ENCODE assay signal across 14 cellular contexts in the genomic region with DNA sequence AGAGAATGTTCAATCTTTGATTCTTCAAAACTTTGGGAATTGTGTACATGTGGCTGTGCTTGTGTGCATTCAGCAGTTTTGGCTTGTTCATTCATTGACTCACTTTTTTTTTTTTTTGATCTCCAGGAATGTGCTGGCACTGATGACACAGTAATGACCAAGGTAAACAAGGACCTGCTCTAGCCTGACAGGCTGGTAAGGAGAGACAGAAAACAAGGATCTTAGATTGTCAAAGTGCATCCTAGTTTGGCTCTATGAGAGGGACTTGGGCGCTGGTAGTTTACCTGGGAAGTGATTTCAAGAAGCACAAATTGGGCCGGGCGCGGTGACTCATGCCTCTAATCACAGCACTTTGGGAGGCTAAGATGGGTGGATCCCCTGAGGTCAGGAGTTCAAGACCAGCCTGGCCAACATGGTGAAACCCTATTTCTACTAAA.
A peak's percentile ranks its signal among the peaks of the same experiment; 100 is the strongest.
DNase-seq lines count a peak whose midpoint lies in the region; ATAC-seq and TF ChIP-seq lines count a peak whose summit lies in the region.
"Had no signal": no experiment of that assay in that cellular context is flagged by ENCODE, and none has a peak within 500 bp of the region (broad histone marks: within the 10 kb centered on the region; RNA-seq: fewer than 3 reads in every experiment).

No MANE protein-coding gene starts in this region.

- H3K56ac ChIP-seq in H9 (ENCODE audit: insufficient read length, low read depth, low read length): no peak overlapping the region

- H2BK15ac ChIP-seq in H9 (ENCODE audit: low read depth, low read length): no peak overlapping the region

- H2BK5ac ChIP-seq in H9 (ENCODE audit: insufficient read length, low read length): no peak overlapping the region

- H3K4me3 Mint-ChIP-seq in H9: no peak overlapping the region
- no peak overlapping the region for H3K4me3 Mint-ChIP-seq in CD8-positive, alpha-beta T cell
- H3K4me3 Mint-ChIP-seq: activated CD4-positive, alpha-beta T cell treated with anti-CD3 and anti-CD28 coated beads for 36 hours had no signal

- POLR2A ChIA-PET in CD8-positive, alpha-beta T cell (lab: Charles Lee): no interaction called here

- H2BK120ac ChIP-seq in H9 (ENCODE audit: low read depth, low read length, poor library complexity, severe bottlenecking): no peak overlapping the region

- CTCF ChIA-PET in CD8-positive, alpha-beta T cell (lab: Charles Lee): no interaction called here

- no peaks in the 10 kb centered on the region for H3K36me3 ChIP-seq in prostate gland
- H3K36me3 ChIP-seq in colonic mucosa: no peaks in the 10 kb centered on the region
- H3K36me3 ChIP-seq in CD8-positive, alpha-beta T cell (ENCODE audit: insufficient read depth, low read length): no peaks in the 10 kb centered on the region

- H4K20me1 ChIP-seq in H9 (ENCODE audit: control insufficient read depth, insufficient read depth, insufficient read length): no peaks in the 10 kb centered on the region

- no peak overlapping the region for H2AK5ac ChIP-seq in H9 (ENCODE audit: insufficient read length, low read length)

- no peaks in the 10 kb centered on the region for H3K23me2 ChIP-seq in H9 (ENCODE audit: insufficient read length, low read depth, low read length, poor library complexity, severe bottlenecking)

- H3K9ac ChIP-seq in H9 (ENCODE audit: extremely low read depth, insufficient read length, low read length) (no peak overlapping the region), colonic mucosa (ENCODE audit: low read depth in 2 of 2, low read length in 2 of 2) (no peak overlapping the region)

- no peak for TF ChIP-seq POLR2A in prostate gland (IDR thresholded peaks at IDR 0.05)

- H3K14ac ChIP-seq in H9 (ENCODE audit: insufficient read depth, low read length): no peak overlapping the region

- WGBS in H9 (ENCODE audit: extremely low coverage, insufficient read length, low lambda C conversion rate): no CpG with 5 or more reads among the region's 4 CpGs
- 59% methylated on average over 4 of the region's 4 CpGs for WGBS in prostate gland

- no peaks in the 10 kb centered on the region for H3K27me3 Mint-ChIP-seq in H9 (ENCODE audit: low read depth)
- H3K27me3 Mint-ChIP-seq in CD8-positive, alpha-beta T cell (ENCODE audit: low read depth): peaks cover 3% of the 10 kb centered on the region
- H3K27me3 Mint-ChIP-seq: activated CD4-positive, alpha-beta T cell treated with anti-CD3 and anti-CD28 coated beads for 36 hours had no signal

- no peaks in the 10 kb centered on the region for H3K79me2 ChIP-seq in H9 (ENCODE audit: insufficient read depth, low read length)

- H3K4me3 ChIP-seq in fibroblast of the aortic adventitia (ENCODE audit: low read depth, low read length) (no peak overlapping the region), prostate gland (no peak overlapping the region), colonic mucosa (no peak overlapping the region)
- H3K4me3 ChIP-seq in CD8-positive, alpha-beta T cell (ENCODE audit: low read depth, low read length): no peak overlapping the region

- H4K8ac ChIP-seq in H9 (replicated peaks; ENCODE audit: insufficient read length, low read depth, low read length): no peak overlapping the region

- no peak overlapping the region for H3K4me2 ChIP-seq in H9 (ENCODE audit: insufficient read depth, insufficient read length, low read length)

- no peak overlapping the region for H4K5ac ChIP-seq in H9 (ENCODE audit: insufficient read length, low read depth, low read length)

- H3K9me3 Mint-ChIP-seq in H9: no peaks in the 10 kb centered on the region; a peak in 1 of 5 replicates
- no peaks in the 10 kb centered on the region for H3K9me3 Mint-ChIP-seq in CD8-positive, alpha-beta T cell

- H3K27me3 ChIP-seq in H9 (ENCODE audit: insufficient read depth, low read length) (no peaks in the 10 kb centered on the region), prostate gland (replicated peaks; ENCODE audit: insufficient read depth) (no peaks in the 10 kb centered on the region), colonic mucosa (no peaks in the 10 kb centered on the region)
- H3K27me3 ChIP-seq in CD8-positive, alpha-beta T cell (ENCODE audit: insufficient read depth, low read length): no peaks in the 10 kb centered on the region

- H3K18ac ChIP-seq in H9 (ENCODE audit: insufficient read length, low read depth, low read length): no peak overlapping the region

- peaks cover 23 to 29% of the 10 kb centered on the region in 2 experiments for H3K4me1 Mint-ChIP-seq in H9
- H3K4me1 Mint-ChIP-seq in CD8-positive, alpha-beta T cell (ENCODE audit: low read depth): peaks cover 8% of the 10 kb centered on the region

- peak; percentile 22 for DNase-seq in H9
- peak; percentile 68 to 76 for DNase-seq in SW 1271 (lab: John Stamatoyannopoulos, UW)
- peak; percentile 53 for DNase-seq in fibroblast of the aortic adventitia (ENCODE audit: low read depth)
- peak; percentile 66 for DNase-seq in prostate gland (ENCODE audit: low spot score)
- DNase-seq in activated T-cell treated with anti-CD3 and anti-CD28 coated beads, Interleukin-2, amount 50 U/mL, for 48 hours: no peak
- no peak for DNase-seq in colonic mucosa
- DNase-seq in CD8-positive, alpha-beta T cell: no peak
- DNase-seq: activated CD4-positive, alpha-beta T cell treated with anti-CD3 and anti-CD28 coated beads for 36 hours; activated gamma-delta T cell; Caco-2; NCI-H1092; NCI-H526 had no signal

- no peak overlapping the region for H4K91ac ChIP-seq in H9 (ENCODE audit: insufficient read length, low read depth, low read length)

- H3K4me1 ChIP-seq in H9 (ENCODE audit: insufficient read depth, low read length): peaks cover 2% of the 10 kb centered on the region; the same call in 1 of the 2 replicates
- no peaks in the 10 kb centered on the region for H3K4me1 ChIP-seq in prostate gland (replicated peaks)
- H3K4me1 ChIP-seq in colonic mucosa: no peaks in the 10 kb centered on the region
- no peaks in the 10 kb centered on the region for H3K4me1 ChIP-seq in CD8-positive, alpha-beta T cell (ENCODE audit: insufficient read depth, low read length)
- H3K4me1 ChIP-seq: Caco-2 had no signal

- intact Hi-C loops in prostate gland (cut with DNase I): no loop called here
- intact Hi-C loops in colonic mucosa (cut with DNase I): no loop called here
- intact Hi-C loops in CD8-positive, alpha-beta T cell (cut with DNase I, micrococcal nuclease): no loop called here

- no peak overlapping the region for H3K23ac ChIP-seq in H9 (ENCODE audit: insufficient read length, low read depth, low read length)

- TF ChIP-seq CTCF in H9 (conservative IDR thresholded peaks at IDR 0.05): no peak
- no peak for TF ChIP-seq CTCF in fibroblast of the aortic adventitia (IDR thresholded peaks at IDR 0.05; ENCODE audit: insufficient read depth, low read length)
- TF ChIP-seq CTCF in prostate gland (IDR thresholded peaks at IDR 0.05): no peak
- TF ChIP-seq CTCF in colonic mucosa (IDR thresholded peaks at IDR 0.05): no peak
- no peak for TF ChIP-seq CTCF in CD8-positive, alpha-beta T cell (IDR thresholded peaks at IDR 0.05)

- no peaks in the 10 kb centered on the region for H3K36me3 Mint-ChIP-seq in H9 (ENCODE audit: insufficient read depth in 1 of 3, low read depth in 3 of 3)
- H3K36me3 Mint-ChIP-seq in CD8-positive, alpha-beta T cell: no peaks in the 10 kb centered on the region

- ATAC-seq in CD8-positive, alpha-beta T cell: no peak
- no peak for ATAC-seq in HG03439 (IDR thresholded peaks at IDR 0.05; ENCODE audit: unreplicated experiment)
- ATAC-seq: activated CD4-positive, alpha-beta T cell treated with anti-CD3 and anti-CD28 coated beads for 36 hours; SK-N-SH treated with all-trans-retinoic acid at 6 μM for 48 hours had no signal

- H3K9me3 ChIP-seq in H9 (ENCODE audit: control insufficient read depth, low read depth, low read length) (no peaks in the 10 kb centered on the region), prostate gland (no peaks in the 10 kb centered on the region), colonic mucosa (no peaks in the 10 kb centered on the region)
- no peaks in the 10 kb centered on the region for H3K9me3 ChIP-seq in CD8-positive, alpha-beta T cell (ENCODE audit: low read length)
- H3K9me3 ChIP-seq: Caco-2 had no signal

- no peak overlapping the region for H3K27ac Mint-ChIP-seq in H9
- H3K27ac Mint-ChIP-seq in CD8-positive, alpha-beta T cell: no peak overlapping the region
- H3K27ac Mint-ChIP-seq: activated CD4-positive, alpha-beta T cell treated with anti-CD3 and anti-CD28 coated beads for 36 hours had no signal

- no peak overlapping the region for H3K4ac ChIP-seq in H9 (ENCODE audit: low read depth, low read length)

- no peak overlapping the region for H3T11ph ChIP-seq in H9 (ENCODE audit: low read length)

- H3K27ac ChIP-seq in H9 (ENCODE audit: insufficient read length, low read depth, low read length): no peak overlapping the region
- H3K27ac ChIP-seq in prostate gland: no peak overlapping the region
- H3K27ac ChIP-seq in colonic mucosa: no peak overlapping the region
- no peak overlapping the region for H3K27ac ChIP-seq in CD8-positive, alpha-beta T cell (ENCODE audit: low read depth, low read length)

- no peaks in the 10 kb centered on the region for H3K79me1 ChIP-seq in H9 (ENCODE audit: insufficient read depth, low read depth, low read length, poor library complexity, severe bottlenecking)

- no peak overlapping the region for H2BK12ac ChIP-seq in H9 (ENCODE audit: insufficient read length, low read depth, low read length)

- no peak overlapping the region for H2BK20ac ChIP-seq in H9 (ENCODE audit: low read depth, low read length, poor library complexity, severe bottlenecking)

- H2AFZ ChIP-seq in H9 (ENCODE audit: low read length): no peak overlapping the region

Comparison
In these comparisons a context has a peak if more than half of its experiments do, and no peak if none do; other contexts are left out.
1. DNase-seq: peak in H9 (single experiment), SW 1271 (2 of 2), fibroblast of the aortic adventitia (single experiment) and prostate gland (single experiment); none in activated T-cell treated with anti-CD3 and anti-CD28 coated beads, Interleukin-2, amount 50 U/mL, for 48 hours (0 of 2), colonic mucosa (single experiment) and CD8-positive, alpha-beta T cell (0 of 7).